In genomic region chr9:9078301-9078700, GRCh38 we compare ENCODE assay signal across 38 cellular contexts.
"Had no signal": no experiment of that assay in that cellular context is flagged by ENCODE, and none has a peak within 500 bp of the region (broad histone marks: within the 10 kb centered on the region; RNA-seq: fewer than 3 reads in every experiment).

No MANE protein-coding gene starts in this region.

- H3K4me1 ChIP-seq: adrenal gland, ascending aorta, body of pancreas, breast epithelium had no signal

- H3K4me1 Mint-ChIP-seq: activated naive CD4-positive, alpha-beta T cell treated with anti-CD3 and anti-CD28 coated beads, Interleukin-2, amount 10 ng/mL, durations not matched to agents 7 days and 5 days; activated naive CD4-positive, alpha-beta T cell treated with anti-CD3 and anti-CD28 coated beads, Interleukin-2, amount 50 U/mL, for 24 hours; activated naive CD8-positive, alpha-beta T cell treated with anti-CD3 and anti-CD28 coated beads for 36 hours; activated naive CD8-positive, alpha-beta T cell treated with anti-CD3 and anti-CD28 coated beads, Interleukin-2, amount 10 ng/mL, durations not matched to agents 7 days and 5 days; activated naive CD8-positive, alpha-beta T cell treated with anti-CD3 and anti-CD28 coated beads, Interleukin-2, amount 50 U/mL, for 24 hours; activated T-helper 17 cell treated with anti-CD3 and anti-CD28 coated beads, Interleukin-2, amount 50 U/mL, for 72 hours; brain; central memory CD8-positive, alpha-beta T cell had no signal

- H3K9me3 ChIP-seq: adrenal gland, ascending aorta, body of pancreas, breast epithelium had no signal

- ATAC-seq: activated naive CD4-positive, alpha-beta T cell treated with anti-CD3 and anti-CD28 coated beads, Interleukin-2, amount 50 U/mL, for 72 hours; activated naive CD8-positive, alpha-beta T cell treated with anti-CD3 and anti-CD28 coated beads, Interleukin-2, amount 50 U/mL, for 24 hours; activated T-cell treated with anti-CD3 and anti-CD28 coated beads, Interleukin-2, amount 50 U/mL, for 4 hours; activated T-cell treated with anti-CD3 and anti-CD28 coated beads, Interleukin-2, amount 50 U/mL, for 72 hours; activated T-helper 17 cell treated with anti-CD3 and anti-CD28 coated beads, Interleukin-2, amount 50 U/mL, for 72 hours; body of pancreas had no signal

- H3K36me3 ChIP-seq: adrenal gland, ascending aorta, brain microvascular endothelial cell, breast epithelium, cardiac muscle cell had no signal

- H3K27ac ChIP-seq: adrenal gland, ascending aorta, body of pancreas, brain microvascular endothelial cell, breast epithelium, cardiac muscle cell had no signal

- H3K4me3 ChIP-seq: adrenal gland, ascending aorta, body of pancreas, breast epithelium, cardiac muscle cell had no signal

- H3K27me3 Mint-ChIP-seq: activated naive CD4-positive, alpha-beta T cell treated with anti-CD3 and anti-CD28 coated beads, Interleukin-2, amount 10 ng/mL, durations not matched to agents 7 days and 5 days; activated naive CD4-positive, alpha-beta T cell treated with anti-CD3 and anti-CD28 coated beads, Interleukin-2, amount 50 U/mL, for 24 hours; activated naive CD8-positive, alpha-beta T cell; activated naive CD8-positive, alpha-beta T cell treated with anti-CD3 and anti-CD28 coated beads for 36 hours; activated naive CD8-positive, alpha-beta T cell treated with anti-CD3 and anti-CD28 coated beads, Interleukin-2, amount 10 ng/mL, durations not matched to agents 7 days and 5 days; activated naive CD8-positive, alpha-beta T cell treated with anti-CD3 and anti-CD28 coated beads, Interleukin-2, amount 50 U/mL, for 24 hours; activated T-cell treated with anti-CD3 and anti-CD28 coated beads, Interleukin-2, amount 50 U/mL, for 24 hours; activated T-helper 17 cell treated with anti-CD3 and anti-CD28 coated beads, Interleukin-2, amount 50 U/mL, for 72 hours; brain; central memory CD8-positive, alpha-beta T cell had no signal

- H3K27me3 ChIP-seq: adrenal gland, ascending aorta, body of pancreas, brain microvascular endothelial cell, breast epithelium, cardiac muscle cell had no signal

- H3K27ac Mint-ChIP-seq: activated naive CD4-positive, alpha-beta T cell treated with anti-CD3 and anti-CD28 coated beads for 36 hours; activated naive CD4-positive, alpha-beta T cell treated with anti-CD3 and anti-CD28 coated beads, Interleukin-2, amount 10 ng/mL, durations not matched to agents 7 days and 5 days; activated naive CD4-positive, alpha-beta T cell treated with anti-CD3 and anti-CD28 coated beads, Interleukin-2, amount 50 U/mL, for 24 hours; activated naive CD4-positive, alpha-beta T cell treated with anti-CD3 and anti-CD28 coated beads, Interleukin-2, amount 50 U/mL, for 72 hours; activated naive CD8-positive, alpha-beta T cell; activated naive CD8-positive, alpha-beta T cell treated with anti-CD3 and anti-CD28 coated beads for 36 hours; activated naive CD8-positive, alpha-beta T cell treated with anti-CD3 and anti-CD28 coated beads, Interleukin-2, amount 10 ng/mL, durations not matched to agents 7 days and 5 days; activated naive CD8-positive, alpha-beta T cell treated with anti-CD3 and anti-CD28 coated beads, Interleukin-2, amount 50 U/mL, for 24 hours; activated T-cell treated with anti-CD3 and anti-CD28 coated beads, Interleukin-2, amount 50 U/mL, for 24 hours; activated T-cell treated with anti-CD3 and anti-CD28 coated beads, Interleukin-2, amount 50 U/mL, for 72 hours; activated T-helper 1 cell treated with anti-CD3 and anti-CD28 coated beads, Interleukin-12 subunit alpha, Interleukin-12 subunit beta, Interleukin-2, Interleukin-4 antibody, amounts not matched to agents 30 ng/mL and 10 ng/mL and 1 ng/mL, durations not matched to agents 14 hours and 24 hours and 36 hours; activated T-helper 17 cell treated with anti-CD3 and anti-CD28 coated beads, Interleukin-2, amount 50 U/mL, for 72 hours; activated T-helper 2 cell treated with anti-CD3 and anti-CD28 coated beads, Interferon-gamma antibody, Interleukin-2, Interleukin-4, amounts not matched to agents 10 μg/mL and 5 μg/mL and 100 μg/mL, durations not matched to agents 14 hours and 24 hours and 36 hours; brain had no signal

- H3K4me3 Mint-ChIP-seq: activated naive CD4-positive, alpha-beta T cell treated with anti-CD3 and anti-CD28 coated beads for 36 hours; activated naive CD4-positive, alpha-beta T cell treated with anti-CD3 and anti-CD28 coated beads, Interleukin-2, amount 10 ng/mL, durations not matched to agents 7 days and 5 days; activated naive CD4-positive, alpha-beta T cell treated with anti-CD3 and anti-CD28 coated beads, Interleukin-2, amount 50 U/mL, for 24 hours; activated naive CD8-positive, alpha-beta T cell; activated naive CD8-positive, alpha-beta T cell treated with anti-CD3 and anti-CD28 coated beads for 36 hours; activated naive CD8-positive, alpha-beta T cell treated with anti-CD3 and anti-CD28 coated beads, Interleukin-2, amount 10 ng/mL, durations not matched to agents 7 days and 5 days; activated naive CD8-positive, alpha-beta T cell treated with anti-CD3 and anti-CD28 coated beads, Interleukin-2, amount 50 U/mL, for 24 hours; activated T-cell treated with anti-CD3 and anti-CD28 coated beads, Interleukin-2, amount 50 U/mL, for 24 hours; activated T-cell treated with anti-CD3 and anti-CD28 coated beads, Interleukin-2, amount 50 U/mL, for 4 hours; activated T-cell treated with anti-CD3 and anti-CD28 coated beads, Interleukin-2, amount 50 U/mL, for 72 hours; activated T-helper 1 cell treated with anti-CD3 and anti-CD28 coated beads, Interleukin-12 subunit alpha, Interleukin-12 subunit beta, Interleukin-2, Interleukin-4 antibody, amounts not matched to agents 30 ng/mL and 10 ng/mL and 1 ng/mL, durations not matched to agents 14 hours and 24 hours and 36 hours; activated T-helper 17 cell treated with anti-CD3 and anti-CD28 coated beads, Interleukin-2, amount 50 U/mL, for 72 hours; brain; central memory CD8-positive, alpha-beta T cell had no signal

- H3K36me3 Mint-ChIP-seq: activated naive CD4-positive, alpha-beta T cell treated with anti-CD3 and anti-CD28 coated beads, Interleukin-2, amount 10 ng/mL, durations not matched to agents 7 days and 5 days; activated naive CD4-positive, alpha-beta T cell treated with anti-CD3 and anti-CD28 coated beads, Interleukin-2, amount 50 U/mL, for 24 hours; activated naive CD8-positive, alpha-beta T cell; activated naive CD8-positive, alpha-beta T cell treated with anti-CD3 and anti-CD28 coated beads for 36 hours; activated naive CD8-positive, alpha-beta T cell treated with anti-CD3 and anti-CD28 coated beads, Interleukin-2, amount 10 ng/mL, durations not matched to agents 7 days and 5 days; brain had no signal

- DNase-seq: activated effector memory CD4-positive, alpha-beta T cell treated with anti-CD3 and anti-CD28 coated beads, Interleukin-2, amount 50 U/mL, for 16 hours; activated effector memory CD4-positive, alpha-beta T cell treated with Interleukin-2 at 50 U/mL for 16 hours; activated gamma-delta T cell; activated gamma-delta T cell treated with Interleukin-2 at 50 U/mL for 16 hours; activated naive CD4-positive, alpha-beta T cell; activated naive CD4-positive, alpha-beta T cell treated with anti-CD3 and anti-CD28 coated beads for 36 hours; activated naive CD4-positive, alpha-beta T cell treated with anti-CD3 and anti-CD28 coated beads, Interleukin-2, amount 10 ng/mL, durations not matched to agents 7 days and 5 days; activated naive CD4-positive, alpha-beta T cell treated with anti-CD3 and anti-CD28 coated beads, Interleukin-2, amount 50 U/mL, for 16 hours; activated naive CD4-positive, alpha-beta T cell treated with Interleukin-2 at 50 U/mL for 16 hours; activated naive CD8-positive, alpha-beta T cell treated with anti-CD3 and anti-CD28 coated beads for 36 hours; activated naive CD8-positive, alpha-beta T cell treated with anti-CD3 and anti-CD28 coated beads, Interleukin-2, amount 10 ng/mL, durations not matched to agents 7 days and 5 days; activated naive CD8-positive, alpha-beta T cell treated with anti-CD3 and anti-CD28 coated beads, Interleukin-2, amount 50 U/mL, for 24 hours; activated T-cell treated with anti-CD3 and anti-CD28 coated beads for 4 hours; activated T-cell treated with anti-CD3 and anti-CD28 coated beads, Interleukin-2, amount 50 U/mL, for 1 hour; activated T-cell treated with anti-CD3 and anti-CD28 coated beads, Interleukin-2, amount 50 U/mL, for 24 hours; activated T-cell treated with anti-CD3 and anti-CD28 coated beads, Interleukin-2, amount 50 U/mL, for 4 hours; activated T-cell treated with anti-CD3 and anti-CD28 coated beads, Interleukin-2, amount 50 U/mL, for 72 hours; adrenal gland; amniotic stem cell; amygdala; anterior cingulate cortex; aorta; body of pancreas; brain microvascular endothelial cell; caudate nucleus; central memory CD4-positive, alpha-beta T cell; cerebellar nuclear complex had no signal
